8 cellular contexts compared by ENCODE assay signal in genomic region chr9:21994526-21994995, GRCh38. TPM values are rescaled to one million over a fixed set of nuclear protein-coding genes. Genes with fewer than 3 reads are reported as not detected.
DNase-seq lines count a peak whose midpoint lies in the region; ATAC-seq and TF ChIP-seq lines count a peak whose summit lies in the region.

TSS of gene CDKN2B-AS1 (plus strand) at chr9:21994791.

- H3K27me3 ChIP-seq in dorsolateral prefrontal cortex (peaks cover 0 to 70% (median 47%) of the 10 kb centered on the region in 45 donors), lower lobe of right lung (ENCODE audit: low read depth) (peaks cover 30% of the 10 kb centered on the region)

- no peaks in the 10 kb centered on the region for H3K36me3 ChIP-seq in lower lobe of right lung

- ATAC-seq in HG02610 (IDR thresholded peaks at IDR 0.05; ENCODE audit: unreplicated experiment) (peak; percentile 44), lower lobe of right lung (peak; percentile 77 to 79)

- no peaks in the 10 kb centered on the region for H3K9me3 ChIP-seq in lower lobe of right lung

- peaks cover 14% of the 10 kb centered on the region for H3K4me1 ChIP-seq in lower lobe of right lung

- H3K27ac ChIP-seq in dorsolateral prefrontal cortex (peak within 1 kb of the TSS in 57 of 59 donors; percentile 24 to 94 (median 81)), lower lobe of right lung (peak within 1 kb of the TSS; percentile 93), substantia nigra (ENCODE audit: low read depth, low read length, poor library complexity, severe bottlenecking) (peak within 1 kb of the TSS; percentile 63)

- intact Hi-C loops in dorsolateral prefrontal cortex (cut with DNase I) = no loop called here
- intact Hi-C loops in lower lobe of right lung (cut with DNase I) = no loop called here

- TF ChIP-seq CTCF in dorsolateral prefrontal cortex (IDR thresholded peaks at IDR 0.05 in 54 of 56, conservative IDR thresholded peaks at IDR 0.05 in 2 of 56; ENCODE audit: low read depth in 1 of 56, partially characterized antibody in 56 of 56) = peak in 17 of 56 donors; percentile 5 to 43 (median 13)
- TF ChIP-seq CTCF in lower lobe of right lung (IDR thresholded peaks at IDR 0.05) = no peak

- peak; percentile 34 for DNase-seq in activated gamma-delta T cell (lab: John Stamatoyannopoulos, UW)
- no peak for DNase-seq in activated gamma-delta T cell treated with Interleukin-2 at 50 U/mL for 16 hours
- peak; percentile 90 for DNase-seq in NAMALWA (ENCODE audit: low spot score)
- peak in 4 of 5 donors; percentile 29 to 73 (median 42) for DNase-seq in T-helper 1 cell
- peak in 5 of 10 donors; percentile 40 to 63 (median 48) for DNase-seq in dorsolateral prefrontal cortex
- DNase-seq in lower lobe of right lung = peak; percentile 71
- DNase-seq in substantia nigra (lab: John Stamatoyannopoulos, UW) = peak in 19 of 49 donors; percentile 6 to 57 (median 33)

- H3K4me3 ChIP-seq in dorsolateral prefrontal cortex (peak within 1 kb of the TSS; percentile 36 to 93 (median 78)), lower lobe of right lung (peak within 1 kb of the TSS; percentile 83)

RNA-seq across cellular contexts. Expression of gene CDKN2B-AS1, which starts in this region (rescaled TPM):
- total RNA-seq in dorsolateral prefrontal cortex = 1 to 10 TPM in 119 of 120 experiments, under 1 TPM in 1; 0.63 to 5.4 (median 2.5) TPM
- 2.4 TPM for total RNA-seq in lower lobe of right lung
